15 cellular contexts compared by ENCODE assay signal in the genomic region with DNA sequence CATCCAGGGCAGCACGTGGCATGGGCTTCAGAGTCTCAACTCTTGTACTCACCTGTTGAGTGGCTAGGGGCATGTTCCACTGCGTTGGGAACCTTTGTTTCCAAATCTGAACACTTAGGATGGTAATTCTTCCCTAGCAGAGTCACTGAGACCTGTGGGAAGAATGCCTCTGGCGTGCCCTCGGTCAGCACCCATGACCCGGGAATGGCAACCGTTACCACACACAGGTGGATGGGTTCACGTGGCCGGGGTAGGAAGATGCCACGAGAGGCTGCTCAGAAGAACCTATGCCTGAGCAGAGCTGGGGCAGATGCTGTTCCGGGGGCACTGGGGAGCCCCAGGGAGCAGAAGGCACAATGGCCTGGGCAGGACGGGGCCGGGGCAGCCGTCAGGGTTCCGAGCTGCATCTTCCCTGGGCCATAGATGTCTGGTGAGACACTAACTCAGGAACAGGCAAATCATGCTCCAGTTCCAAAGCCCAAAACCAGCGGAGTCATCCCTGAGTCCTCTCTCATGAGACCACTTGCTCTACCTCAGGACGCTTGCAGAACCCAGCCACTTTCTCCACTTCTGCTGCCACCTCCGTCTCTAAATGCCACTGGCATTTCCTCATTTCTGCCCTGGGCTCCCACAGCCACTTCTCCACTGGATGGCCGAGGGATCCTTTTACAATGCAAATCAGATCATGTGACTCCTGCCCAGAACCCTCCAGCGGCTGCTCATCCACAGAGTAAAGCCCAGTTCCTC. TPM values are rescaled to one million over a fixed set of nuclear protein-coding genes. Genes with fewer than 3 reads are reported as not detected.
A peak's percentile ranks its signal among the peaks of the same experiment; 100 is the strongest.
DNase-seq lines count a peak whose midpoint lies in the region; ATAC-seq, FAIRE-seq and TF ChIP-seq lines count a peak whose summit lies in the region.
"Had no signal": no experiment of that assay in that cellular context is flagged by ENCODE, and none has a peak within 500 bp of the region (broad histone marks: within the 10 kb centered on the region; RNA-seq: fewer than 3 reads in every experiment).

No MANE protein-coding gene starts in this region.

- 85 to 91% (median 88%) methylated on average over 16 to 19 of the region's 19 CpGs for WGBS in heart left ventricle, 4 donors

- TF ChIP-seq EP300 in Ishikawa (IDR thresholded peaks at IDR 0.05; ENCODE audit: borderline replicate concordance), result no peak

- ATAC-seq in heart left ventricle (peak in 3 of 4 donors; percentile 58 to 70 (median 63)), HG03135 (IDR thresholded peaks at IDR 0.05; ENCODE audit: unreplicated experiment) (no peak)
- ATAC-seq: psoas muscle had no signal

- H3K36me3 ChIP-seq in heart left ventricle (peaks cover 0 to 9% (median 0%) of the 10 kb centered on the region in 9 donors), Peyer's patch (no peaks in the 10 kb centered on the region)
- H3K36me3 ChIP-seq: esophagus squamous epithelium had no signal

- TF ChIP-seq CTCF in heart left ventricle (IDR thresholded peaks at IDR 0.05), result no peak
- no peak for TF ChIP-seq CTCF in Peyer's patch (IDR thresholded peaks at IDR 0.05)

- intact Hi-C loops in heart left ventricle (cut with DNase I), result no loop called here

- no peak for FAIRE-seq in H54 (lab: Jason Lieb, UNC)

- DNase-seq in NCI-H526 treated with DMSO at 0.1 percent for 48 hours (lab: John Stamatoyannopoulos, UW) (peak; percentile 71), heart left ventricle (peak in 1 of 5 donors; percentile 45), pons (ENCODE audit: low spot score) (peak; percentile 62), germinal center (ENCODE audit: low spot score) (no peak), Peyer's patch (no peak), H54 (ENCODE audit: insufficient read length, low spot score) (no peak)
- DNase-seq: activated gamma-delta T cell treated with Interleukin-2 at 50 U/mL for 16 hours, esophagus squamous epithelium, NCI-H774, psoas muscle, RPMI8226 had no signal

- H3K4me3 ChIP-seq in heart left ventricle, result no peak overlapping the region
- H3K4me3 ChIP-seq in Peyer's patch, result no peak overlapping the region
- H3K4me3 ChIP-seq: ascending aorta, esophagus squamous epithelium, psoas muscle had no signal

- TF ChIP-seq POLR2A in heart left ventricle (IDR thresholded peaks at IDR 0.05) (no peak), Peyer's patch (IDR thresholded peaks at IDR 0.05) (no peak), H54 (IDR thresholded peaks at IDR 0.05; ENCODE audit: low read depth, low read length) (no peak)

- H3K9me3 ChIP-seq in heart left ventricle (no peaks in the 10 kb centered on the region), Peyer's patch (no peaks in the 10 kb centered on the region)
- H3K9me3 ChIP-seq: ascending aorta, esophagus squamous epithelium, psoas muscle had no signal

- TF ChIP-seq RAD21 in Ishikawa (IDR thresholded peaks at IDR 0.05; ENCODE audit: low read depth), result no peak

- H3K27ac ChIP-seq in heart left ventricle (peak overlapping the region in 7 of 12 donors; percentile 9 to 54 (median 39)), Peyer's patch (no peak overlapping the region)
- H3K27ac ChIP-seq: ascending aorta, esophagus squamous epithelium, KMS-11, psoas muscle had no signal

- H3K27me3 ChIP-seq in heart left ventricle (no peaks in the 10 kb centered on the region), Peyer's patch (no peaks in the 10 kb centered on the region)
- H3K27me3 ChIP-seq: ascending aorta, esophagus squamous epithelium had no signal

- H3K4me1 ChIP-seq in heart left ventricle, result peaks cover 2 to 64% (median 24%) of the 10 kb centered on the region in 12 donors
- no peaks in the 10 kb centered on the region for H3K4me1 ChIP-seq in Peyer's patch
- H3K4me1 ChIP-seq: ascending aorta had no signal

TF ChIP-seq in Ishikawa, 13 proteins besides CTCF, POLR2A, EP300 and RAD21:
- TF ChIP-seq, protein P1, sequence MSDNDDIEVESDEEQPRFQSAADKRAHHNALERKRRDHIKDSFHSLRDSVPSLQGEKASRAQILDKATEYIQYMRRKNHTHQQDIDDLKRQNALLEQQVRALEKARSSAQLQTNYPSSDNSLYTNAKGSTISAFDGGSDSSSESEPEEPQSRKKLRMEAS (IDR thresholded peaks at IDR 0.05), result no peak
- no peak for TF ChIP-seq NFIC (IDR thresholded peaks at IDR 0.05)
- peak; percentile 86 for TF ChIP-seq USF1 (IDR thresholded peaks at IDR 0.05)
- TF ChIP-seq CREB1 (IDR thresholded peaks at IDR 0.05; ENCODE audit: low read depth), result no peak
- TF ChIP-seq YY1 (IDR thresholded peaks at IDR 0.05; ENCODE audit: low read depth), result no peak
- no peak for TF ChIP-seq TCF12 (IDR thresholded peaks at IDR 0.05; ENCODE audit: low read depth)

RNA-seq across cellular contexts. Expression of gene FAM124A, which starts 36.6 kb away (rescaled TPM):
- 10 to 100 TPM in 2 of 9 donors, 1 to 10 TPM in 7; 5.6 to 16.8 (median 8.0) TPM for total RNA-seq in heart left ventricle
- 1 to 10 TPM; 4.1 TPM for polyA plus RNA-seq in heart left ventricle
- 1 to 10 TPM in 2 of 4 donors, under 1 TPM in 2; 0.35 to 3.2 (median 1.5) TPM for total RNA-seq in Peyer's patch

Comparison
In these comparisons a context has a peak if more than half of its experiments do, and no peak if none do; other contexts are left out.
1. DNase-seq: peak in NCI-H526 treated with DMSO at 0.1 percent for 48 hours (single experiment) and pons (single experiment); none in germinal center (single experiment), Peyer's patch (0 of 3) and H54 (single experiment).
2. H3K27ac ChIP-seq: peak in heart left ventricle (7 of 12); none in Peyer's patch (0 of 4).